Comparison of ENCODE assay signal across 8 cellular contexts in genomic region chr12:99984271-99985128, GRCh38. TPM values are rescaled to one million over a fixed set of nuclear protein-coding genes. Genes with fewer than 3 reads are reported as not detected.
DNase-seq lines count a peak whose midpoint lies in the region; ATAC-seq and TF ChIP-seq lines count a peak whose summit lies in the region.

Gene ANKS1B (minus strand): TSS chr12:99984936. CDS start chr12:99984237, 699 bp downstream.

- H3K9me3 Mint-ChIP-seq in activated CD4-positive, alpha-beta T cell treated with anti-CD3 and anti-CD28 coated beads, Interleukin-2, amount 10 ng/mL, durations not matched to agents 7 days and 5 days, result no peaks in the 10 kb centered on the region
- no peaks in the 10 kb centered on the region for H3K9me3 Mint-ChIP-seq in natural killer cell

- CTCF ChIA-PET in activated CD4-positive, alpha-beta T cell treated with anti-CD3 and anti-CD28 coated beads, Interleukin-2, amount 10 ng/mL, durations not matched to agents 7 days and 5 days (lab: Charles Lee), result interaction anchor here (1.7 kb wide), 1 partner anchor 12 kb away, joined by 3 read pairs; no protein-coding TSS in a partner anchor

- no peak within 1 kb of the TSS for H3K27ac Mint-ChIP-seq in activated CD4-positive, alpha-beta T cell treated with anti-CD3 and anti-CD28 coated beads, Interleukin-2, amount 10 ng/mL, durations not matched to agents 7 days and 5 days
- no peak within 1 kb of the TSS for H3K27ac Mint-ChIP-seq in natural killer cell

- DNase-seq in activated CD4-positive, alpha-beta T cell treated with anti-CD3 and anti-CD28 coated beads, Interleukin-2, amount 10 ng/mL, durations not matched to agents 7 days and 5 days, result no peak
- no peak for DNase-seq in activated CD4-positive, alpha-beta T cell treated with anti-CD3 and anti-CD28 coated beads, Interleukin-2, amount 50 U/mL, for 1 hour
- peak; percentile 41 for DNase-seq in NCI-H2029 treated with DMSO at 0.1 percent for 48 hours (lab: John Stamatoyannopoulos, UW)
- DNase-seq in activated CD4-positive, alpha-beta T cell treated with anti-CD3 and anti-CD28 coated beads, Interleukin-2, amount 50 U/mL, for 48 hours, result peak; percentile 25 to 27
- DNase-seq in fibroblast of pulmonary artery (ENCODE audit: low read depth), result peak; percentile 35
- no peak for DNase-seq in natural killer cell
- DNase-seq in GDM1 (lab: John Stamatoyannopoulos, UW), result no peak

- POLR2A ChIA-PET in activated CD4-positive, alpha-beta T cell treated with anti-CD3 and anti-CD28 coated beads, Interleukin-2, amount 10 ng/mL, durations not matched to agents 7 days and 5 days (lab: Charles Lee), result no interaction called here

- H3K4me1 Mint-ChIP-seq in activated CD4-positive, alpha-beta T cell treated with anti-CD3 and anti-CD28 coated beads, Interleukin-2, amount 10 ng/mL, durations not matched to agents 7 days and 5 days, result peaks cover 13% of the 10 kb centered on the region
- peaks cover 0 to 6% of the 10 kb centered on the region in 2 donors for H3K4me1 Mint-ChIP-seq in natural killer cell

- ATAC-seq in HG02678 (IDR thresholded peaks at IDR 0.05; ENCODE audit: unreplicated experiment), result peak; percentile 64
- no peak for ATAC-seq in natural killer cell

- TF ChIP-seq CTCF in fibroblast of pulmonary artery (IDR thresholded peaks at IDR 0.05; ENCODE audit: low read length, missing control alignments) (no peak), natural killer cell (IDR thresholded peaks at IDR 0.05) (no peak)

- peaks cover 51% of the 10 kb centered on the region for H3K27me3 Mint-ChIP-seq in activated CD4-positive, alpha-beta T cell treated with anti-CD3 and anti-CD28 coated beads, Interleukin-2, amount 10 ng/mL, durations not matched to agents 7 days and 5 days
- H3K27me3 Mint-ChIP-seq in natural killer cell (ENCODE audit: low read depth in 2 of 2), result peaks cover 33 to 40% of the 10 kb centered on the region in 2 donors

- H3K4me3 Mint-ChIP-seq in activated CD4-positive, alpha-beta T cell treated with anti-CD3 and anti-CD28 coated beads, Interleukin-2, amount 10 ng/mL, durations not matched to agents 7 days and 5 days, result peak within 1 kb of the TSS; percentile 61
- H3K4me3 Mint-ChIP-seq in natural killer cell, result peak within 1 kb of the TSS; percentile 25

- peak within 1 kb of the TSS; percentile 59 for H3K4me3 ChIP-seq in fibroblast of pulmonary artery (replicated peaks; ENCODE audit: low read depth, low read length)

- intact Hi-C loops in natural killer cell (cut with micrococcal nuclease), result no loop called here

- H3K36me3 Mint-ChIP-seq in activated CD4-positive, alpha-beta T cell treated with anti-CD3 and anti-CD28 coated beads, Interleukin-2, amount 10 ng/mL, durations not matched to agents 7 days and 5 days (ENCODE audit: low read depth), result no peaks in the 10 kb centered on the region
- no peaks in the 10 kb centered on the region for H3K36me3 Mint-ChIP-seq in natural killer cell

RNA-seq across cellular contexts. Expression of gene ANKS1B, which starts in this region (rescaled TPM):
- under 1 TPM; 0.17 to 0.25 TPM for total RNA-seq in activated CD4-positive, alpha-beta T cell treated with anti-CD3 and anti-CD28 coated beads, Interleukin-2, amount 10 ng/mL, durations not matched to agents 7 days and 5 days
- not detected for total RNA-seq in natural killer cell

Comparison
In these comparisons a context has a peak if more than half of its experiments do, and no peak if none do; other contexts are left out.
1. DNase-seq: peak in NCI-H2029 treated with DMSO at 0.1 percent for 48 hours (single experiment), activated CD4-positive, alpha-beta T cell treated with anti-CD3 and anti-CD28 coated beads, Interleukin-2, amount 50 U/mL, for 48 hours (2 of 2) and fibroblast of pulmonary artery (single experiment); none in activated CD4-positive, alpha-beta T cell treated with anti-CD3 and anti-CD28 coated beads, Interleukin-2, amount 10 ng/mL, durations not matched to agents 7 days and 5 days (single experiment), activated CD4-positive, alpha-beta T cell treated with anti-CD3 and anti-CD28 coated beads, Interleukin-2, amount 50 U/mL, for 1 hour (single experiment), natural killer cell (single experiment) and GDM1 (single experiment).